Comparison of ENCODE assay signal across 8 cellular contexts in genomic region chr4:1410491-1411325, GRCh38. TPM values are rescaled to one million over a fixed set of nuclear protein-coding genes. Genes with fewer than 3 reads are reported as not detected.
DNase-seq lines count a peak whose midpoint lies in the region; ATAC-seq, FAIRE-seq and TF ChIP-seq lines count a peak whose summit lies in the region.

No MANE protein-coding gene starts in this region.

- WGBS in liver = 23% methylated on average over 48 of the region's 48 CpGs
- WGBS in aorta, 2 donors = 18 to 21% methylated on average over 46 to 48 of the region's 48 CpGs
- WGBS in small intestine, 3 donors = 23 to 31% (median 29%) methylated on average over 46 to 48 of the region's 48 CpGs

- no peak for FAIRE-seq in small intestine (lab: Jason Lieb, UNC)

- H3K27me3 ChIP-seq in liver (ENCODE audit: control insufficient read depth in 4 of 4, insufficient read depth in 4 of 4, low read length in 3 of 4) (peaks cover 4 to 33% (median 8%) of the 10 kb centered on the region in 4 donors), aorta (ENCODE audit: control insufficient read depth in 1 of 2, insufficient read depth in 2 of 2, low read length in 1 of 2) (no peaks in the 10 kb centered on the region), small intestine (ENCODE audit: control insufficient read depth in 2 of 2, insufficient read depth in 2 of 2, low read length in 2 of 2) (peaks cover 28 to 50% of the 10 kb centered on the region in 2 donors)

- H3K27ac ChIP-seq in liver (ENCODE audit: low read depth in 1 of 2, low read length in 2 of 2) = no peak overlapping the region
- H3K27ac ChIP-seq in aorta (ENCODE audit: low read depth in 1 of 2, low read length in 2 of 2) = no peak overlapping the region
- no peak overlapping the region for H3K27ac ChIP-seq in small intestine (ENCODE audit: low read depth in 1 of 2, low read length in 1 of 2)

- H3K4me1 ChIP-seq in liver (ENCODE audit: control insufficient read depth in 4 of 4, insufficient read depth in 4 of 4, low read length in 3 of 4) (peaks cover 0 to 15% (median 0%) of the 10 kb centered on the region in 4 donors), aorta (ENCODE audit: control insufficient read depth in 1 of 2, insufficient read depth in 2 of 2, low read length in 2 of 2) (no peaks in the 10 kb centered on the region), small intestine (ENCODE audit: control insufficient read depth in 2 of 2, insufficient read depth in 1 of 2, low read depth in 1 of 2, low read length in 1 of 2) (no peaks in the 10 kb centered on the region)

- ATAC-seq in aorta (ENCODE audit: low FRiP score) (peak; percentile 54), GM18519 (IDR thresholded peaks at IDR 0.05; ENCODE audit: low FRiP score, unreplicated experiment) (no peak), HG03432 (IDR thresholded peaks at IDR 0.05; ENCODE audit: unreplicated experiment) (no peak)

- H3K9ac ChIP-seq in liver (ENCODE audit: low read depth in 1 of 2, low read length in 2 of 2) = no peak overlapping the region

- peak; percentile 31 for DNase-seq in GM12865 (ENCODE audit: low read depth)
- DNase-seq in RPMI8226 = peak; percentile 70
- peak; percentile 24 to 54 for DNase-seq in cardiac fibroblast (ENCODE audit: low read depth in 2 of 2)
- peak; percentile 69 to 85 for DNase-seq in aorta
- DNase-seq in small intestine = no peak

- intact Hi-C loops in aorta (cut with DNase I) = no loop called here

- no peaks in the 10 kb centered on the region for H3K9me3 ChIP-seq in liver (ENCODE audit: control insufficient read depth in 4 of 4, low read length in 3 of 4)
- H3K9me3 ChIP-seq in aorta (ENCODE audit: control insufficient read depth, low read length) = no peaks in the 10 kb centered on the region
- H3K9me3 ChIP-seq in small intestine (ENCODE audit: control insufficient read depth, low read depth) = no peaks in the 10 kb centered on the region

- H3K4me3 ChIP-seq in GM12865 (ENCODE audit: low read depth, low read length) = no peak overlapping the region
- H3K4me3 ChIP-seq in cardiac fibroblast (replicated peaks in 1 of 2; ENCODE audit: low read depth in 2 of 2, low read length in 2 of 2) = no peak overlapping the region
- no peak overlapping the region for H3K4me3 ChIP-seq in liver (ENCODE audit: low read depth in 1 of 3, low read length in 3 of 3)
- no peak overlapping the region for H3K4me3 ChIP-seq in aorta (ENCODE audit: low read length in 2 of 2)
- H3K4me3 ChIP-seq in small intestine (ENCODE audit: low read depth in 1 of 2, low read length in 2 of 2) = no peak overlapping the region

- no peak for TF ChIP-seq RAD21 in liver (IDR thresholded peaks at IDR 0.05)

- H3K36me3 ChIP-seq in liver (ENCODE audit: control insufficient read depth in 4 of 4, insufficient read depth in 3 of 4, low read depth in 1 of 4, low read length in 3 of 4) = no peaks in the 10 kb centered on the region
- H3K36me3 ChIP-seq in aorta (ENCODE audit: control insufficient read depth in 1 of 2, insufficient read depth in 2 of 2, low read length in 1 of 2) = no peaks in the 10 kb centered on the region
- no peaks in the 10 kb centered on the region for H3K36me3 ChIP-seq in small intestine (ENCODE audit: control insufficient read depth in 2 of 2, insufficient read depth in 2 of 2, low read length in 2 of 2)

- TF ChIP-seq CTCF in GM12865 (IDR thresholded peaks at IDR 0.05; ENCODE audit: insufficient read depth, low read depth, low read length, missing control alignments) (no peak), cardiac fibroblast (IDR thresholded peaks at IDR 0.05; ENCODE audit: low read depth, low read length) (no peak), liver (IDR thresholded peaks at IDR 0.05; ENCODE audit: low read depth, low read length, missing input control) (no peak)

TF ChIP-seq in liver, 16 proteins besides CTCF, POLR2A, EP300 and RAD21:
- TF ChIP-seq REST (IDR thresholded peaks at IDR 0.05) (peak; percentile 99), FOXA2 (IDR thresholded peaks at IDR 0.05) (no peak)

RNA-seq across cellular contexts. Expression of gene NKX1-1, which starts 4.5 kb away (rescaled TPM):
- total RNA-seq in liver = not detected
- polyA plus RNA-seq in liver = not detected
- total RNA-seq in aorta = not detected
- polyA plus RNA-seq in aorta = not detected
- polyA plus RNA-seq in small intestine = not detected
